ENCODE assay signal across 8 cellular contexts in genomic region chr1:84103197-84103992, GRCh38. TPM values are rescaled to one million over a fixed set of nuclear protein-coding genes. Genes with fewer than 3 reads are reported as not detected.
DNase-seq lines count a peak whose midpoint lies in the region; ATAC-seq and TF ChIP-seq lines count a peak whose summit lies in the region.

No MANE protein-coding gene starts in this region.

- ATAC-seq in GM21619 (IDR thresholded peaks at IDR 0.05; ENCODE audit: unreplicated experiment) (peak; percentile 87), IMR-90 (ENCODE audit: low read depth) (peak; percentile 92), Right ventricle myocardium superior (ENCODE audit: poor library complexity) (peak; percentile 98), HG03571 (IDR thresholded peaks at IDR 0.05; ENCODE audit: unreplicated experiment) (no peak)

- no peaks in the 10 kb centered on the region for H4K20me1 ChIP-seq in IMR-90 (ENCODE audit: insufficient read depth, low read length)

- H4K91ac ChIP-seq in IMR-90 (ENCODE audit: insufficient read depth, low read depth, low read length), result peak overlapping the region; percentile 62

- no TSS peak for BruUV-seq in IMR-90 (replicated peaks; lab: Mats Ljungman, UMichigan)

- H2BK15ac ChIP-seq in IMR-90 (ENCODE audit: low read depth, low read length), result peak overlapping the region; percentile 66; the same call in 2 of the 3 replicates

- no peak overlapping the region for H3K4me3 ChIP-seq in IMR-90 (ENCODE audit: insufficient read depth, low read depth, low read length)

- peak overlapping the region; percentile 65 for H2BK5ac ChIP-seq in IMR-90 (ENCODE audit: low read depth, low read length, poor library complexity, severe bottlenecking)

- no peaks in the 10 kb centered on the region for H3K27me3 ChIP-seq in IMR-90 (ENCODE audit: control insufficient read depth, insufficient read depth, low read length)

- H3K36me3 ChIP-seq in IMR-90 (ENCODE audit: control insufficient read depth, insufficient read depth, low read length), result no peaks in the 10 kb centered on the region

- H3K4me2 ChIP-seq in IMR-90 (ENCODE audit: low read depth, low read length), result peak overlapping the region; percentile 48; the same call in 1 of the 2 replicates

- peaks cover 4% of the 10 kb centered on the region; the same call in 1 of the 2 replicates for H3K4me1 ChIP-seq in IMR-90 (ENCODE audit: control insufficient read depth, insufficient read depth, low read length)

- no peak overlapping the region for H3K23ac ChIP-seq in IMR-90 (ENCODE audit: low read depth, low read length)

- H3K14ac ChIP-seq in IMR-90 (replicated peaks; ENCODE audit: low read depth, low read length), result no peak overlapping the region

- peaks cover 7 to 16% of the 10 kb centered on the region in 2 experiments; a peak in 1 of 4 replicates for H3K79me1 ChIP-seq in IMR-90 (ENCODE audit: low read depth in 1 of 2, low read length in 2 of 2)

- in situ Hi-C loops in IMR-90 (cut with MboI; ENCODE audit: low sequenced_read_pairs), result no loop called here

- peak overlapping the region; percentile 82; the same call in 1 of the 2 replicates for H2BK20ac ChIP-seq in IMR-90 (ENCODE audit: low read depth, low read length)

- H3K4ac ChIP-seq in IMR-90 (ENCODE audit: low read depth, low read length), result peak overlapping the region; percentile 75

- intact Hi-C loops in IMR-90 (cut with micrococcal nuclease), result no loop called here
- intact Hi-C loops in Right ventricle myocardium superior (cut with DNase I), result no loop called here

- POLR2A ChIA-PET in IMR-90 (lab: Charles Lee; ENCODE audit: unreplicated experiment), result no interaction called here

- H3K9me3 ChIP-seq in IMR-90 (ENCODE audit: control insufficient read depth, insufficient read depth, low read length), result no peaks in the 10 kb centered on the region; the same call in 1 of the 2 replicates

- H3K56ac ChIP-seq in IMR-90 (ENCODE audit: extremely low read depth, insufficient read depth, low read length), result no peak overlapping the region

- TF ChIP-seq CTCF in IMR-90 (conservative IDR thresholded peaks at IDR 0.05; ENCODE audit: low read depth, low read length), result no peak

- peak overlapping the region; percentile 62 for H2BK120ac ChIP-seq in IMR-90 (ENCODE audit: low read depth, low read length)

- H2AK5ac ChIP-seq in IMR-90 (ENCODE audit: low read depth, low read length), result peak overlapping the region; percentile 68; the same call in 1 of the 2 replicates

- DNase-seq in GF-D8 (lab: John Stamatoyannopoulos, UW), result peak; percentile 40
- DNase-seq in IMR-90, result peak; percentile 93
- peak; percentile 41 for DNase-seq in T1000 (lab: John Stamatoyannopoulos, UW)
- peak; percentile 49 for DNase-seq in Right ventricle myocardium superior
- peak; percentile 56 for DNase-seq in putamen (ENCODE audit: low spot score)
- no peak for DNase-seq in mesenteric fat pad (ENCODE audit: low spot score)

- dilution Hi-C loops in IMR-90 (cut with HindIII; ENCODE audit: low sequenced_read_pairs, unreplicated experiment), result no loop called here

- H4K8ac ChIP-seq in IMR-90 (ENCODE audit: low read depth in 2 of 2, low read length in 2 of 2), result peak overlapping the region; percentile 7 to 38; a peak in 2 of 4 replicates

- peak overlapping the region; percentile 61; the same call in 1 of the 2 replicates for H3K18ac ChIP-seq in IMR-90 (ENCODE audit: low read depth, low read length)

- no peak for TF ChIP-seq POLR2A in IMR-90 (IDR thresholded peaks at IDR 0.05; ENCODE audit: low read depth, low read length)

- peak overlapping the region; percentile 41; the same call in 1 of the 2 replicates for H3K27ac ChIP-seq in IMR-90 (ENCODE audit: insufficient read depth, low read length)

- H2AK9ac ChIP-seq in IMR-90 (replicated peaks; ENCODE audit: low read depth, low read length, poor library complexity), result no peak overlapping the region

- WGBS in IMR-90 (ENCODE audit: extremely low coverage in 2 of 2, insufficient read length in 1 of 2), 2 experiments, result no CpG with 5 or more reads among the region's 3 CpGs

- no peak overlapping the region for H2AFZ ChIP-seq in IMR-90 (replicated peaks; ENCODE audit: low read length, poor library complexity)

- CTCF ChIA-PET in IMR-90 (lab: Yijun Ruan, JAX), result interaction anchor here (0.6 kb wide), 1 partner anchor 20 kb away, joined by 3 read pairs; no protein-coding TSS in a partner anchor

- H3K9me1 ChIP-seq in IMR-90 (ENCODE audit: insufficient read depth, low read length), result no peaks in the 10 kb centered on the region

- H3K9ac ChIP-seq in IMR-90 (ENCODE audit: low read depth, low read length), result no peak overlapping the region

- no peak for TF ChIP-seq RAD21 in IMR-90 (IDR thresholded peaks at IDR 0.05; ENCODE audit: low read length)

- peak overlapping the region; percentile 23; the same call in 1 of the 2 replicates for H4K5ac ChIP-seq in IMR-90 (ENCODE audit: low read depth, low read length)

TF ChIP-seq in IMR-90, 13 proteins besides CTCF, POLR2A, EP300 and RAD21:
- no peak for TF ChIP-seq RFX5 (IDR thresholded peaks at IDR 0.05; ENCODE audit: low read depth, low read length)
- 0 out of 2 replicates have a peak, but pooled peaks have one; percentile 26 for TF ChIP-seq MAZ (IDR thresholded peaks at IDR 0.05; ENCODE audit: borderline replicate concordance, low read depth, low read length)
- no peak for TF ChIP-seq ELK1 (IDR thresholded peaks at IDR 0.05; ENCODE audit: borderline replicate concordance, low read depth, low read length)
- peak; percentile 90 for TF ChIP-seq FOS (IDR thresholded peaks at IDR 0.05; ENCODE audit: low read depth, low read length)
- TF ChIP-seq NFE2L2 (IDR thresholded peaks at IDR 0.05; ENCODE audit: low read depth, low read length), result peak; percentile 97
- TF ChIP-seq RCOR1 (IDR thresholded peaks at IDR 0.05; ENCODE audit: insufficient replicate concordance, low read length), result peak; percentile 84
- peak; percentile 42; the same call in 1 of the 2 replicates for TF ChIP-seq CEBPB (IDR thresholded peaks at IDR 0.05; ENCODE audit: low read depth, low read length)
- no peak for TF ChIP-seq CHD1 (IDR thresholded peaks at IDR 0.05; ENCODE audit: low read depth, low read length)
- no peak for TF ChIP-seq SMC3 (IDR thresholded peaks at IDR 0.05; ENCODE audit: low read depth, low read length)
- TF ChIP-seq MXI1 (IDR thresholded peaks at IDR 0.05; ENCODE audit: borderline replicate concordance, low read depth, low read length), result no peak
- peak; percentile 29; the same call in 1 of the 2 replicates for TF ChIP-seq BHLHE40 (IDR thresholded peaks at IDR 0.05; ENCODE audit: low read depth, low read length)
- no peak for TF ChIP-seq USF2 (IDR thresholded peaks at IDR 0.05; ENCODE audit: low read depth, low read length)
- TF ChIP-seq MAFK (IDR thresholded peaks at IDR 0.05; ENCODE audit: low read depth, low read length), result peak; percentile 73

RNA-seq across cellular contexts. Expression of gene PRKACB, which starts 40.7 kb away (rescaled TPM):
- total RNA-seq in IMR-90 (2012; rRNA removed) (8.2 and 14.2 TPM in 2 replicates), Right ventricle myocardium superior (30.8 TPM), mesenteric fat pad (38.1 TPM)
- 5.8 and 8.3 TPM in 2 replicates for polyA plus RNA-seq in IMR-90 (2012; rRNA removed)
- polyA plus RNA-seq in IMR-90 (2012; cell fraction: cytosol; rRNA removed), result 1.3 and 1.7 TPM in 2 replicates
- polyA plus RNA-seq in IMR-90 (2012; cell fraction: nucleus; rRNA removed; ENCODE audit: low replicate concordance), result 0.59 and 7.0 TPM in 2 replicates
